8 cellular contexts compared by ENCODE assay signal in genomic region chr1:182603646-182604127, GRCh38. TPM values are rescaled to one million over a fixed set of nuclear protein-coding genes. Genes with fewer than 3 reads are reported as not detected.
DNase-seq lines count a peak whose midpoint lies in the region; ATAC-seq and TF ChIP-seq lines count a peak whose summit lies in the region.

No MANE protein-coding gene starts in this region.

- no peak for TF ChIP-seq CTCF in Calu3 (IDR thresholded peaks at IDR 0.05; ENCODE audit: unreplicated experiment)
- no peak for TF ChIP-seq CTCF in Panc1 (IDR thresholded peaks at IDR 0.05)

- WGBS in right cardiac atrium, result 4% methylated on average over 9 of the region's 9 CpGs

- H3K9me3 Mint-ChIP-seq in Calu3 (ENCODE audit: low read depth, unreplicated experiment), result no peaks in the 10 kb centered on the region
- H3K9me3 Mint-ChIP-seq in stimulated activated naive CD8-positive, alpha-beta T cell treated with anti-CD3 and anti-CD28 coated beads, Interleukin-15, Interleukin-2, amounts not matched to agents 100 ng/mL and 50 ng/mL, for 24 hours, result no peaks in the 10 kb centered on the region

- peaks cover 22% of the 10 kb centered on the region for H3K27me3 Mint-ChIP-seq in Calu3 (ENCODE audit: unreplicated experiment)
- H3K27me3 Mint-ChIP-seq in stimulated activated naive CD8-positive, alpha-beta T cell treated with anti-CD3 and anti-CD28 coated beads, Interleukin-15, Interleukin-2, amounts not matched to agents 100 ng/mL and 50 ng/mL, for 24 hours, result peaks cover 18% of the 10 kb centered on the region

- POLR2A ChIA-PET in Panc1 (lab: Charles Lee), result no interaction called here

- intact Hi-C loops in Calu3 (cut with micrococcal nuclease; ENCODE audit: unreplicated experiment) (loop anchor here (1.0 kb wide), 1 partner anchor 78 kb away; no protein-coding TSS in a partner anchor), Panc1 (cut with micrococcal nuclease; ENCODE audit: unreplicated experiment) (no loop called here), right cardiac atrium (cut with DNase I) (loop anchor here in 1 of 4 donors (2.0 kb wide), 1 partner anchor 177 kb away; no protein-coding TSS in a partner anchor)

- H3K27me3 ChIP-seq in Panc1 (ENCODE audit: control insufficient read depth, insufficient read depth, low read length) (peaks cover 7% of the 10 kb centered on the region), right cardiac atrium (ENCODE audit: control insufficient read depth, insufficient read depth) (no peaks in the 10 kb centered on the region)

- H3K36me3 Mint-ChIP-seq in Calu3 (ENCODE audit: insufficient read depth, unreplicated experiment), result peaks cover 15% of the 10 kb centered on the region
- peaks cover 1% of the 10 kb centered on the region for H3K36me3 Mint-ChIP-seq in stimulated activated naive CD8-positive, alpha-beta T cell treated with anti-CD3 and anti-CD28 coated beads, Interleukin-15, Interleukin-2, amounts not matched to agents 100 ng/mL and 50 ng/mL, for 24 hours (ENCODE audit: low read depth)

- H3K27ac ChIP-seq in Panc1 (ENCODE audit: low read length) (no peak overlapping the region), right cardiac atrium (ENCODE audit: low read length) (no peak overlapping the region)

- no peaks in the 10 kb centered on the region for H3K4me1 ChIP-seq in Panc1 (ENCODE audit: control insufficient read depth, insufficient read depth, low read length)
- H3K4me1 ChIP-seq in right cardiac atrium (ENCODE audit: control insufficient read depth, insufficient read depth, low read length), result peaks cover 3% of the 10 kb centered on the region

- H3K4me3 Mint-ChIP-seq in Calu3 (ENCODE audit: low read depth, unreplicated experiment), result peak overlapping the region; percentile 77
- no peak overlapping the region for H3K4me3 Mint-ChIP-seq in stimulated activated naive CD8-positive, alpha-beta T cell treated with anti-CD3 and anti-CD28 coated beads, Interleukin-15, Interleukin-2, amounts not matched to agents 100 ng/mL and 50 ng/mL, for 24 hours

- in situ Hi-C loops in Panc1 (cut with HindIII; ENCODE audit: low pct_unique_long_range_greater_than_20kb, low sequenced_read_pairs), result no loop called here

- H3K27ac Mint-ChIP-seq in Calu3 (ENCODE audit: unreplicated experiment), result no peak overlapping the region
- H3K27ac Mint-ChIP-seq in stimulated activated naive CD8-positive, alpha-beta T cell treated with anti-CD3 and anti-CD28 coated beads, Interleukin-15, Interleukin-2, amounts not matched to agents 100 ng/mL and 50 ng/mL, for 24 hours, result peak overlapping the region; percentile 96

- H3K4me3 ChIP-seq in Panc1 (ENCODE audit: low read depth in 2 of 2, low read length in 2 of 2) (peak overlapping the region; percentile 35 to 43), right cardiac atrium (ENCODE audit: low read length) (peak overlapping the region; percentile 10)

- H3K9me3 ChIP-seq in Panc1 (ENCODE audit: control insufficient read depth, insufficient read depth, low read depth, low read length) (no peaks in the 10 kb centered on the region), right cardiac atrium (ENCODE audit: control insufficient read depth, low read length) (no peaks in the 10 kb centered on the region)

- BruUV-seq in Calu3 (replicated peaks; lab: Mats Ljungman, UMichigan) (no TSS peak), Panc1 (replicated peaks; lab: Mats Ljungman, UMichigan) (no TSS peak)

- H3K36me3 ChIP-seq in Panc1 (ENCODE audit: control insufficient read depth, insufficient read depth, low read length), result no peaks in the 10 kb centered on the region; the same call in 1 of the 2 replicates

- CTCF ChIA-PET in Calu3 (lab: Charles Lee) (interaction anchor here (0.7 to 14.5 kb wide), 2 partner anchors 181 to 186 kb away, joined by 3 to 226 read pairs; partner anchors contain the start of gene NPL), Panc1 (lab: Charles Lee) (interaction anchor here (0.6 kb wide), 1 partner anchor 182 kb away, joined by 4 read pairs; no protein-coding TSS in a partner anchor)

- H3K4me1 Mint-ChIP-seq in Calu3 (ENCODE audit: low read depth, unreplicated experiment), result peaks cover under 1% of the 10 kb centered on the region
- H3K4me1 Mint-ChIP-seq in stimulated activated naive CD8-positive, alpha-beta T cell treated with anti-CD3 and anti-CD28 coated beads, Interleukin-15, Interleukin-2, amounts not matched to agents 100 ng/mL and 50 ng/mL, for 24 hours (ENCODE audit: low read depth), result peaks cover 45% of the 10 kb centered on the region

- DNase-seq in Calu3, result no peak
- no peak for DNase-seq in Panc1 (ENCODE audit: low read depth, low spot score)
- DNase-seq in right cardiac atrium, result no peak
- DNase-seq in SK-N-DZ (ENCODE audit: low spot score), result no peak
- DNase-seq in activated CD4-positive, alpha-beta T cell treated with anti-CD3 and anti-CD28 coated beads, Interleukin-2, amount 50 U/mL, for 48 hours, result no peak

- peak; percentile 10 for ATAC-seq in GM21529 (IDR thresholded peaks at IDR 0.05; ENCODE audit: unreplicated experiment)
- ATAC-seq in Panc1, result peak; percentile 25
- ATAC-seq in right cardiac atrium, result no peak
- no peak for ATAC-seq in GM21381 (IDR thresholded peaks at IDR 0.05; ENCODE audit: unreplicated experiment)

RNA-seq across cellular contexts. Expression of gene RGS16, which starts 0.5 kb away (rescaled TPM):
- total RNA-seq in Calu3 (2022) (1.2 and 1.7 TPM in 2 replicates), Panc1 (2021; ENCODE audit: unreplicated experiment) (0.23 TPM), right cardiac atrium (1 to 10 TPM in 1 of 4 donors, under 1 TPM in 3; 0.47 to 1.3 (median 0.72) TPM)
- 0.42 TPM for polyA plus RNA-seq in Panc1 (2012; ENCODE audit: insufficient read length)
- 2.1 TPM for polyA plus RNA-seq in right cardiac atrium
- polyA plus RNA-seq in SK-N-DZ (2014; cell fraction: cytosol; rRNA removed), result 0.94 and 1.0 TPM in 2 replicates
- 0.24 and 0.40 TPM in 2 replicates for polyA plus RNA-seq in SK-N-DZ (2014; cell fraction: nucleus; rRNA removed)

RNA-seq across cellular contexts. Expression of gene RNASEL, which starts 14.6 kb away (rescaled TPM):
- 7.0 and 10.0 TPM in 2 replicates for total RNA-seq in Calu3 (2022)
- 1.2 TPM for total RNA-seq in Panc1 (2021; ENCODE audit: unreplicated experiment)
- polyA plus RNA-seq in Panc1 (2012; ENCODE audit: insufficient read length), result 0.53 TPM
- 1 to 10 TPM; 3.7 to 5.7 (median 5.4) TPM for total RNA-seq in right cardiac atrium
- 2.5 TPM for polyA plus RNA-seq in right cardiac atrium
- polyA plus RNA-seq in SK-N-DZ (2014; cell fraction: cytosol; rRNA removed), result 0.07 and 0.50 TPM in 2 replicates
- 0.43 TPM in 1 of 2 replicates, not detected in the other for polyA plus RNA-seq in SK-N-DZ (2014; cell fraction: nucleus; rRNA removed)

Comparison
In these comparisons a context has a peak if more than half of its experiments do, and no peak if none do; other contexts are left out.
1. ATAC-seq: peak in GM21529 (single experiment) and Panc1 (single experiment); none in right cardiac atrium (0 of 2) and GM21381 (single experiment).